ENCODE assay signal across 20 cellular contexts in the genomic region with DNA sequence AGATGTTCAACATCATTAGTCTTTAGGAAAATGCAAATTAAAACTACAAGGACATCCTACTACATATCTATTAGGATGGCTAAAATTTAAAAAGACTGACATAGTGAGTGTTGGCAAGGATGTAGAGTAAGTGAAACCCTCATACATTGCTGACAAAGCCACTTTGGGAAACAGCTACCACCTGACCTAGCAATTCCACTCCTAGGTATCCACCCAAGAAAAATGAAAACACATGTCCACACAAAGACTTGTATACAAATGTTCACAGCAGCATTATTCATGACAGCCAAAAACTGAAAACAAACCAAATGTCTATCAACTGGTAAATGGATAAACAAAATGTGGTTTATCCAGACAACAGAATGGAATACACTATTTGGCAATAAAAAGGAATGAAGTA.
"Had no signal": no experiment of that assay in that cellular context is flagged by ENCODE, and none has a peak within 500 bp of the region (broad histone marks: within the 10 kb centered on the region; RNA-seq: fewer than 3 reads in every experiment).

No MANE protein-coding gene starts in this region.

- H3K4me1 Mint-ChIP-seq: neural progenitor cell had no signal

- H3K4me3 ChIP-seq: left lung, lower lobe of right lung, neural progenitor cell, ovary, right atrium auricular region, right lobe of liver, smooth muscle cell, stomach, testis, thyroid gland, transverse colon, upper lobe of right lung had no signal

- H3K4me1 ChIP-seq: neural progenitor cell, right atrium auricular region, testis, transverse colon had no signal

- H3K27me3 ChIP-seq: neural progenitor cell, ovary, right atrium auricular region, right lobe of liver, stomach, testis, thyroid gland, transverse colon, upper lobe of right lung had no signal

- H3K27ac Mint-ChIP-seq: nephron; neural progenitor cell; progenitor cell of endocrine pancreas; stimulated activated naive B cell treated with anti-CD40 and anti-IgM and Interleukin-4, amounts not matched to agents 10 μg/mL and 1 μg/mL and 100 μg/mL, for 72 hours had no signal

- H3K36me3 Mint-ChIP-seq: neural progenitor cell had no signal

- DNase-seq: hippocampal formation; kidney; left lung; lower lobe of right lung; mammary epithelial cell; mesenchymal stem cell; ovary; right lobe of liver; stimulated activated naive B cell treated with anti-CD40 and anti-IgM and Interleukin-4, amounts not matched to agents 10 μg/mL and 1 μg/mL and 100 μg/mL, for 72 hours; stomach; testis; thyroid gland; transverse colon; upper lobe of right lung had no signal

- FAIRE-seq: kidney, urothelium cell line had no signal

- H3K4me3 Mint-ChIP-seq: nephron; neural progenitor cell; stimulated activated naive B cell treated with anti-CD40 and anti-IgM and Interleukin-4, amounts not matched to agents 10 μg/mL and 1 μg/mL and 100 μg/mL, for 72 hours had no signal

- H3K36me3 ChIP-seq: left lung, lower lobe of right lung, neural progenitor cell, ovary, right atrium auricular region, right lobe of liver, stomach, thyroid gland, transverse colon, upper lobe of right lung had no signal

- H3K27me3 Mint-ChIP-seq: progenitor cell of endocrine pancreas had no signal

- H3K9me3 ChIP-seq: ovary, right atrium auricular region, right lobe of liver, stomach, testis, thyroid gland, upper lobe of right lung had no signal

- H3K27ac ChIP-seq: left lung, lower lobe of right lung, neural progenitor cell, ovary, right atrium auricular region, right lobe of liver, stomach, testis, thyroid gland, transverse colon, upper lobe of right lung had no signal
